ENCODE assay signal across 29 cellular contexts in the genomic region with DNA sequence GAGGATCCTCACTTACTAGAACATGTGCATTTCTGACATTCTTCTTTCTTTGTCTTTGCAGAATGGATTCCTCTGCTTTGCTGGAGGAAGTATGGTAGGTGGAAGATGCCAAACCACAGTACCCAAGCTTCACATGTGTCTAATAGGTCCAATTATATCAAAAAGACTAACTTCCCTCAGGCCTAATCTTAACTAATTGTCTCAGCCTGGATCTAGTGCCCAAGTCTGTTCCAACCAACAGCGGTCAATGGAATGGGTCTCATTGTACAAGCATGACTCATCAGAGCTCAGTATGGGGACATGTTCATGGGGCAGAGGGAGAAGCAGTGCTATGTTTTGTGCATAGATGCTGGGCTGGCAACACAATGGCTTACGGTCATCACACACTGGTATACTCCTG.
DNase-seq lines count a peak whose midpoint lies in the region; ATAC-seq, FAIRE-seq and TF ChIP-seq lines count a peak whose summit lies in the region.
"Had no signal": no experiment of that assay in that cellular context is flagged by ENCODE, and none has a peak within 500 bp of the region (broad histone marks: within the 10 kb centered on the region; RNA-seq: fewer than 3 reads in every experiment).

No MANE protein-coding gene starts in this region.

- DNase-seq in AG20443 (ENCODE audit: low spot score), result peak; percentile 29
- peak; percentile 93 for DNase-seq in M059J (ENCODE audit: low read depth)
- DNase-seq in chondrocyte (ENCODE audit: low spot score), result no peak
- no peak for DNase-seq in osteoblast (ENCODE audit: insufficient read length, low spot score, missing footprints)
- no peak for DNase-seq in natural killer cell treated with Interleukin-12 subunit alpha and Interleukin-12 subunit beta and Interleukin-15 and Interleukin-18, amount 100 ng/mL, for 72 hours (ENCODE audit: low spot score)
- no peak for DNase-seq in activated CD4-positive, alpha-beta memory T cell treated with anti-CD3 and anti-CD28 coated beads, Interleukin-2, amount 10 ng/mL, durations not matched to agents 7 days and 5 days
- no peak for DNase-seq in GM12892 (ENCODE audit: insufficient read length)
- DNase-seq in COLO829 (ENCODE audit: low spot score), result no peak
- DNase-seq: ACHN; activated B cell treated with CpG ODN at 0.5 μM for 24 hours; central memory CD4-positive, alpha-beta T cell; dermis blood vessel endothelial cell; DND-41; H7; kidney; midbrain; naive thymus-derived CD4-positive, alpha-beta T cell; NCI-H1417 treated with DMSO at 0.1 percent for 48 hours; NCI-H2081; NCI-H82; RPMI8226; stimulated activated naive CD4-positive, alpha-beta T cell treated with Interleukin-2 at 50 U/mL for 16 hours; T-helper 1 cell; testis had no signal

- TF ChIP-seq CTCF in chondrocyte (IDR thresholded peaks at IDR 0.05) (no peak), osteoblast (IDR thresholded peaks at IDR 0.05; ENCODE audit: extremely low read depth, low read depth, low read length) (no peak)

- H3K4me2 ChIP-seq in osteoblast (ENCODE audit: insufficient read depth, low read length), result no peak overlapping the region
- H3K4me2 ChIP-seq: KMS-11 had no signal

- peak overlapping the region; percentile 8 for H3K27ac ChIP-seq in osteoblast (ENCODE audit: low read depth, low read length)
- H3K27ac ChIP-seq: KMS-11, SJSA1, testis had no signal

- no peaks in the 10 kb centered on the region for H3K27me3 ChIP-seq in osteoblast (ENCODE audit: insufficient read depth, low read length)
- H3K27me3 ChIP-seq: SJSA1, testis had no signal

- H3K79me2 ChIP-seq in osteoblast (ENCODE audit: insufficient read depth, low read length), result no peaks in the 10 kb centered on the region

- no peaks in the 10 kb centered on the region for H3K9me3 ChIP-seq in osteoblast (ENCODE audit: low read depth, low read length)
- H3K9me3 ChIP-seq: SJSA1, testis had no signal

- no peak for ATAC-seq in natural killer cell treated with Interleukin-12 subunit alpha and Interleukin-12 subunit beta and Interleukin-15 and Interleukin-18, amount 100 ng/mL, for 72 hours
- ATAC-seq: GM12878; naive thymus-derived CD4-positive, alpha-beta T cell had no signal

- H3K4me3 Mint-ChIP-seq in chondrocyte (ENCODE audit: unreplicated experiment), result no peak overlapping the region
- no peak overlapping the region for H3K4me3 Mint-ChIP-seq in natural killer cell treated with Interleukin-12 subunit alpha and Interleukin-12 subunit beta and Interleukin-15 and Interleukin-18, amount 100 ng/mL, for 72 hours
- no peak overlapping the region for H3K4me3 Mint-ChIP-seq in activated CD4-positive, alpha-beta memory T cell treated with anti-CD3 and anti-CD28 coated beads, Interleukin-2, amount 10 ng/mL, durations not matched to agents 7 days and 5 days
- H3K4me3 Mint-ChIP-seq: activated B cell treated with CpG ODN at 0.5 μM for 24 hours; activated naive CD4-positive, alpha-beta T cell treated with anti-CD3 and anti-CD28 coated beads, Interleukin-2, amount 50 U/mL, for 24 hours; activated T-helper 1 cell treated with anti-CD3 and anti-CD28 coated beads, Interleukin-12 subunit alpha, Interleukin-12 subunit beta, Interleukin-2, Interleukin-4 antibody, amounts not matched to agents 30 ng/mL and 10 ng/mL and 1 ng/mL, durations not matched to agents 14 hours and 24 hours and 36 hours; naive thymus-derived CD4-positive, alpha-beta T cell had no signal

- POLR2A ChIA-PET in activated CD4-positive, alpha-beta memory T cell treated with anti-CD3 and anti-CD28 coated beads, Interleukin-2, amount 10 ng/mL, durations not matched to agents 7 days and 5 days (lab: Charles Lee), result no interaction called here

- CTCF ChIA-PET in activated CD4-positive, alpha-beta memory T cell treated with anti-CD3 and anti-CD28 coated beads, Interleukin-2, amount 10 ng/mL, durations not matched to agents 7 days and 5 days (lab: Charles Lee), result no interaction called here

- H3K36me3 ChIP-seq in osteoblast (ENCODE audit: insufficient read depth, low read length), result no peaks in the 10 kb centered on the region
- H3K36me3 ChIP-seq: SJSA1 had no signal

- TF ChIP-seq POLR2A in GM12892 (IDR thresholded peaks at IDR 0.05; ENCODE audit: low read depth, low read length), result no peak

- H3K27ac Mint-ChIP-seq in chondrocyte (ENCODE audit: unreplicated experiment), result peak overlapping the region; percentile 77
- H3K27ac Mint-ChIP-seq in natural killer cell treated with Interleukin-12 subunit alpha and Interleukin-12 subunit beta and Interleukin-15 and Interleukin-18, amount 100 ng/mL, for 72 hours, result no peak overlapping the region
- H3K27ac Mint-ChIP-seq in activated CD4-positive, alpha-beta memory T cell treated with anti-CD3 and anti-CD28 coated beads, Interleukin-2, amount 10 ng/mL, durations not matched to agents 7 days and 5 days, result no peak overlapping the region
- H3K27ac Mint-ChIP-seq: activated B cell treated with CpG ODN at 0.5 μM for 24 hours; activated naive CD4-positive, alpha-beta T cell treated with anti-CD3 and anti-CD28 coated beads, Interleukin-2, amount 50 U/mL, for 24 hours; activated T-helper 1 cell treated with anti-CD3 and anti-CD28 coated beads, Interleukin-12 subunit alpha, Interleukin-12 subunit beta, Interleukin-2, Interleukin-4 antibody, amounts not matched to agents 30 ng/mL and 10 ng/mL and 1 ng/mL, durations not matched to agents 14 hours and 24 hours and 36 hours; naive thymus-derived CD4-positive, alpha-beta T cell had no signal

- H4K20me1 ChIP-seq in osteoblast (ENCODE audit: insufficient read depth, low read length), result no peaks in the 10 kb centered on the region

- FAIRE-seq in GM12892 (lab: Jason Lieb, UNC), result no peak
- FAIRE-seq: GM12878, kidney had no signal

- H3K4me3 ChIP-seq in osteoblast (ENCODE audit: insufficient read depth, low read length), result no peak overlapping the region
- H3K4me3 ChIP-seq: GM12878, SJSA1, testis had no signal

- peaks cover 28% of the 10 kb centered on the region for H3K36me3 Mint-ChIP-seq in chondrocyte (ENCODE audit: low read depth)
- H3K36me3 Mint-ChIP-seq in natural killer cell treated with Interleukin-12 subunit alpha and Interleukin-12 subunit beta and Interleukin-15 and Interleukin-18, amount 100 ng/mL, for 72 hours, result no peaks in the 10 kb centered on the region
- H3K36me3 Mint-ChIP-seq in activated CD4-positive, alpha-beta memory T cell treated with anti-CD3 and anti-CD28 coated beads, Interleukin-2, amount 10 ng/mL, durations not matched to agents 7 days and 5 days (ENCODE audit: low read depth), result no peaks in the 10 kb centered on the region
- H3K36me3 Mint-ChIP-seq: activated naive CD4-positive, alpha-beta T cell treated with anti-CD3 and anti-CD28 coated beads, Interleukin-2, amount 50 U/mL, for 24 hours had no signal

- H3K9me3 Mint-ChIP-seq in chondrocyte (ENCODE audit: low read depth), result peaks cover 55% of the 10 kb centered on the region
- H3K9me3 Mint-ChIP-seq in natural killer cell treated with Interleukin-12 subunit alpha and Interleukin-12 subunit beta and Interleukin-15 and Interleukin-18, amount 100 ng/mL, for 72 hours, result peaks cover 22% of the 10 kb centered on the region
- H3K9me3 Mint-ChIP-seq in activated CD4-positive, alpha-beta memory T cell treated with anti-CD3 and anti-CD28 coated beads, Interleukin-2, amount 10 ng/mL, durations not matched to agents 7 days and 5 days, result no peaks in the 10 kb centered on the region
- H3K9me3 Mint-ChIP-seq: activated naive CD4-positive, alpha-beta T cell treated with anti-CD3 and anti-CD28 coated beads, Interleukin-2, amount 50 U/mL, for 24 hours had no signal

- H2AFZ ChIP-seq in osteoblast (ENCODE audit: low read length), result peak overlapping the region; percentile 8

- no peaks in the 10 kb centered on the region for H3K4me1 ChIP-seq in osteoblast (ENCODE audit: insufficient read depth, low read length)
- H3K4me1 ChIP-seq: SJSA1, testis had no signal

- no peaks in the 10 kb centered on the region for H3K27me3 Mint-ChIP-seq in chondrocyte (ENCODE audit: low read depth)
- H3K27me3 Mint-ChIP-seq in natural killer cell treated with Interleukin-12 subunit alpha and Interleukin-12 subunit beta and Interleukin-15 and Interleukin-18, amount 100 ng/mL, for 72 hours, result no peaks in the 10 kb centered on the region
- no peaks in the 10 kb centered on the region for H3K27me3 Mint-ChIP-seq in activated CD4-positive, alpha-beta memory T cell treated with anti-CD3 and anti-CD28 coated beads, Interleukin-2, amount 10 ng/mL, durations not matched to agents 7 days and 5 days
- H3K27me3 Mint-ChIP-seq: activated B cell treated with CpG ODN at 0.5 μM for 24 hours; activated naive CD4-positive, alpha-beta T cell treated with anti-CD3 and anti-CD28 coated beads, Interleukin-2, amount 50 U/mL, for 24 hours had no signal

- peaks cover 32% of the 10 kb centered on the region for H3K4me1 Mint-ChIP-seq in chondrocyte (ENCODE audit: low read depth)
- H3K4me1 Mint-ChIP-seq in natural killer cell treated with Interleukin-12 subunit alpha and Interleukin-12 subunit beta and Interleukin-15 and Interleukin-18, amount 100 ng/mL, for 72 hours (ENCODE audit: low read depth in 2 of 2), result no peaks in the 10 kb centered on the region
- H3K4me1 Mint-ChIP-seq in activated CD4-positive, alpha-beta memory T cell treated with anti-CD3 and anti-CD28 coated beads, Interleukin-2, amount 10 ng/mL, durations not matched to agents 7 days and 5 days, result no peaks in the 10 kb centered on the region
- H3K4me1 Mint-ChIP-seq: activated B cell treated with CpG ODN at 0.5 μM for 24 hours; activated naive CD4-positive, alpha-beta T cell treated with anti-CD3 and anti-CD28 coated beads, Interleukin-2, amount 50 U/mL, for 24 hours; naive thymus-derived CD4-positive, alpha-beta T cell had no signal

Comparison
In these comparisons a context has a peak if more than half of its experiments do, and no peak if none do; other contexts are left out.
1. DNase-seq: peak in AG20443 (single experiment) and M059J (single experiment); none in chondrocyte (single experiment), osteoblast (single experiment), natural killer cell treated with Interleukin-12 subunit alpha and Interleukin-12 subunit beta and Interleukin-15 and Interleukin-18, amount 100 ng/mL, for 72 hours (single experiment), activated CD4-positive, alpha-beta memory T cell treated with anti-CD3 and anti-CD28 coated beads, Interleukin-2, amount 10 ng/mL, durations not matched to agents 7 days and 5 days (single experiment), GM12892 (single experiment) and COLO829 (single experiment).